Comparison of ENCODE assay signal across 1 cellular context in genomic region chr2:97726311-97727064, GRCh38.
TF ChIP-seq lines count a peak whose summit lies in the region.

No MANE protein-coding gene starts in this region.

TF ChIP-seq in HEK293T, 16 proteins besides CTCF, POLR2A, EP300 and RAD21:
- no peak for TF ChIP-seq ZNF384 (IDR thresholded peaks at IDR 0.05)
- TF ChIP-seq ARNT (IDR thresholded peaks at IDR 0.05): no peak
- no peak for TF ChIP-seq ELF4 (IDR thresholded peaks at IDR 0.05)
- no peak for TF ChIP-seq FOXM1 (IDR thresholded peaks at IDR 0.05; ENCODE audit: borderline replicate concordance)
- no peak for TF ChIP-seq SP1 (IDR thresholded peaks at IDR 0.05)
- no peak for TF ChIP-seq HDGF (IDR thresholded peaks at IDR 0.05; ENCODE audit: borderline replicate concordance)
- TF ChIP-seq SUZ12 (IDR thresholded peaks at IDR 0.05): no peak
- TF ChIP-seq CTBP1 (IDR thresholded peaks at IDR 0.05; ENCODE audit: borderline replicate concordance): no peak
- no peak for TF ChIP-seq PKNOX1 (IDR thresholded peaks at IDR 0.05)
- no peak for TF ChIP-seq FOXA1 (IDR thresholded peaks at IDR 0.05)
- TF ChIP-seq LEF1 (IDR thresholded peaks at IDR 0.05; ENCODE audit: borderline replicate concordance): no peak
- TF ChIP-seq FOXK2 (IDR thresholded peaks at IDR 0.05): no peak
- TF ChIP-seq L3MBTL2 (conservative IDR thresholded peaks at IDR 0.05): no peak
- TF ChIP-seq NFRKB (IDR thresholded peaks at IDR 0.05): no peak
- TF ChIP-seq TARDBP (IDR thresholded peaks at IDR 0.05): no peak
- no peak for TF ChIP-seq BHLHE40 (IDR thresholded peaks at IDR 0.05; ENCODE audit: borderline replicate concordance)
